In genomic region chr1:222653178-222653827, GRCh38 we compare ENCODE assay signal across 12 cellular contexts. TPM values are rescaled to one million over a fixed set of nuclear protein-coding genes. Genes with fewer than 3 reads are reported as not detected.
A peak's percentile ranks its signal among the peaks of the same experiment; 100 is the strongest.
DNase-seq lines count a peak whose midpoint lies in the region; ATAC-seq and TF ChIP-seq lines count a peak whose summit lies in the region.
"Had no signal": no experiment of that assay in that cellular context is flagged by ENCODE, and none has a peak within 500 bp of the region (broad histone marks: within the 10 kb centered on the region; RNA-seq: fewer than 3 reads in every experiment).

No MANE protein-coding gene starts in this region.

- peak overlapping the region; percentile 97 to 99 for H3K27ac Mint-ChIP-seq in effector memory CD8-positive, alpha-beta T cell

- TF ChIP-seq CTCF in heart left ventricle (IDR thresholded peaks at IDR 0.05), result no peak

- H3K27me3 Mint-ChIP-seq in effector memory CD8-positive, alpha-beta T cell, result no peaks in the 10 kb centered on the region

- WGBS in heart left ventricle, 4 donors, result 85 to 95% (median 91%) methylated on average over 2 of the region's 2 CpGs

- TF ChIP-seq POLR2A in heart left ventricle (IDR thresholded peaks at IDR 0.05), result no peak

- H3K4me3 Mint-ChIP-seq in effector memory CD8-positive, alpha-beta T cell, result no peak overlapping the region

- H3K9me3 Mint-ChIP-seq in effector memory CD8-positive, alpha-beta T cell, result no peaks in the 10 kb centered on the region

- no peak overlapping the region for H3K4me3 ChIP-seq in heart left ventricle
- H3K4me3 ChIP-seq: sigmoid colon, SK-N-MC, tibial nerve had no signal

- H3K36me3 ChIP-seq in heart left ventricle, result peaks cover 2 to 100% (median 99%) of the 10 kb centered on the region in 9 donors

- no peak for DNase-seq in effector memory CD8-positive, alpha-beta T cell
- DNase-seq in HT-29 (ENCODE audit: low spot score), result no peak
- no peak for DNase-seq in midbrain (lab: John Stamatoyannopoulos, UW)
- no peak for DNase-seq in heart left ventricle
- no peak for DNase-seq in activated effector memory CD4-positive, alpha-beta T cell treated with anti-CD3 and anti-CD28 coated beads, Interleukin-2, amount 50 U/mL, for 16 hours
- DNase-seq: NCI-H1436 treated with DMSO at 0.1 percent for 48 hours, sigmoid colon had no signal

- H3K36me3 Mint-ChIP-seq in effector memory CD8-positive, alpha-beta T cell (ENCODE audit: insufficient read depth), result peaks cover 94% of the 10 kb centered on the region

- intact Hi-C loops in heart left ventricle (cut with DNase I), result no loop called here

- no peaks in the 10 kb centered on the region for H3K9me3 ChIP-seq in heart left ventricle
- H3K9me3 ChIP-seq: sigmoid colon, tibial nerve had no signal

- peak overlapping the region in 1 of 12 donors; percentile 17 for H3K27ac ChIP-seq in heart left ventricle
- H3K27ac ChIP-seq: sigmoid colon, SK-N-MC had no signal

- H3K4me1 Mint-ChIP-seq in effector memory CD8-positive, alpha-beta T cell (ENCODE audit: low read depth in 2 of 2), result peaks cover 17 to 36% of the 10 kb centered on the region in 2 donors

- no peaks in the 10 kb centered on the region for H3K27me3 ChIP-seq in heart left ventricle
- H3K27me3 ChIP-seq: sigmoid colon, tibial nerve had no signal

- peaks cover 0 to 18% (median 0%) of the 10 kb centered on the region in 12 donors for H3K4me1 ChIP-seq in heart left ventricle
- H3K4me1 ChIP-seq: sigmoid colon had no signal

- ATAC-seq in GM18867 (IDR thresholded peaks at IDR 0.05; ENCODE audit: unreplicated experiment), result peak; percentile 68
- ATAC-seq in GM21529 (IDR thresholded peaks at IDR 0.05; ENCODE audit: unreplicated experiment), result peak; percentile 71
- ATAC-seq in HG03457 (IDR thresholded peaks at IDR 0.05; ENCODE audit: unreplicated experiment), result peak; percentile 64
- no peak for ATAC-seq in effector memory CD8-positive, alpha-beta T cell (replicated peaks)
- ATAC-seq in heart left ventricle, result no peak

RNA-seq across cellular contexts. Expression of gene MIA3, which starts 35.4 kb away (rescaled TPM):
- 19.0 and 38.3 TPM in 2 replicates for total RNA-seq in HT-29 (2014; rRNA removed; shearing (Covaris generic))
- 10 to 100 TPM; 50.2 to 71.1 (median 61.4) TPM for total RNA-seq in heart left ventricle
- 10 to 100 TPM; 20.2 to 48.6 TPM for polyA plus RNA-seq in heart left ventricle

RNA-seq across cellular contexts. Expression of gene AIDA, which starts 59.0 kb away (rescaled TPM):
- total RNA-seq in HT-29 (2014; rRNA removed; shearing (Covaris generic)), result 9.3 and 10.6 TPM in 2 replicates
- 10 to 100 TPM; 29.9 to 73.7 (median 49.2) TPM for total RNA-seq in heart left ventricle
- 10 to 100 TPM; 29.0 to 45.1 TPM for polyA plus RNA-seq in heart left ventricle

RNA-seq across cellular contexts. Expression of gene BROX, which starts 59.1 kb away (rescaled TPM):
- 21.0 and 30.6 TPM in 2 replicates for total RNA-seq in HT-29 (2014; rRNA removed; shearing (Covaris generic))
- total RNA-seq in heart left ventricle, result 10 to 100 TPM; 29.6 to 51.1 (median 36.7) TPM
- 10 to 100 TPM; 10.1 to 13.8 TPM for polyA plus RNA-seq in heart left ventricle

Comparison
In these comparisons a context has a peak if more than half of its experiments do, and no peak if none do; other contexts are left out.
1. ATAC-seq: peak in GM18867 (single experiment), GM21529 (single experiment) and HG03457 (single experiment); none in effector memory CD8-positive, alpha-beta T cell (single experiment) and heart left ventricle (0 of 4).